11 cellular contexts compared by ENCODE assay signal in the genomic region with DNA sequence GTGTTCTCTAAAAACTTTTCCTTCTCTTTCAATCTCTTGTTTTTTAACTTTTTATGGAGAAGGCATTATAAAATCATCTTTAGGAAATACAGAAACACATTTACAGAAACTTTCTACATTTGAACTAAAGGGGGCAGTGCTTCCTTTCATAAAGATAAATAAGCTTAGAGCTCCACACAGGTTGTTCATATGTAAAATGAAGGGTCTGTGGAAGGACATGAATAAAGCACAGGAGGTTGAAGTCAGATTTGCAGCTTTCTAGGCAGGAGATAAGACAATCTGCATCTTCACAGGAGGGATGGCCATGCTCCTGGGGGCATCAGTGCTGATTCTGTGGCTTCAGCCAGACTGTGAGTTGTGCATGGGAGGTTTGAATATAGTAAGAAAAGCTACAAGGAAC.
DNase-seq lines count a peak whose midpoint lies in the region; ATAC-seq and TF ChIP-seq lines count a peak whose summit lies in the region.
"Had no signal": no experiment of that assay in that cellular context is flagged by ENCODE, and none has a peak within 500 bp of the region (broad histone marks: within the 10 kb centered on the region; RNA-seq: fewer than 3 reads in every experiment).

No MANE protein-coding gene starts in this region.

- H3K9me3 Mint-ChIP-seq in activated CD8-positive, alpha-beta memory T cell treated with anti-CD3 and anti-CD28 coated beads, Interleukin-2, amount 10 ng/mL, durations not matched to agents 7 days and 5 days (ENCODE audit: low read depth), result no peaks in the 10 kb centered on the region

- no peak for TF ChIP-seq POLR2A in NB4 (IDR thresholded peaks at IDR 0.05; ENCODE audit: extremely low read depth, insufficient read length)

- H3K27ac Mint-ChIP-seq in activated CD8-positive, alpha-beta memory T cell treated with anti-CD3 and anti-CD28 coated beads, Interleukin-2, amount 10 ng/mL, durations not matched to agents 7 days and 5 days, result peak overlapping the region; percentile 76

- no peaks in the 10 kb centered on the region for H3K27me3 Mint-ChIP-seq in activated CD8-positive, alpha-beta memory T cell treated with anti-CD3 and anti-CD28 coated beads, Interleukin-2, amount 10 ng/mL, durations not matched to agents 7 days and 5 days

- ATAC-seq in activated CD8-positive, alpha-beta memory T cell treated with anti-CD3 and anti-CD28 coated beads, Interleukin-2, amount 10 ng/mL, durations not matched to agents 7 days and 5 days, result peak; percentile 30
- no peak for ATAC-seq in HG03196 (IDR thresholded peaks at IDR 0.05; ENCODE audit: unreplicated experiment)

- DNase-seq in activated CD8-positive, alpha-beta memory T cell treated with anti-CD3 and anti-CD28 coated beads, Interleukin-2, amount 10 ng/mL, durations not matched to agents 7 days and 5 days, result no peak
- no peak for DNase-seq in activated CD8-positive, alpha-beta memory T cell treated with anti-CD3 and anti-CD28 coated beads, Interleukin-2, amount 50 U/mL, for 48 hours
- DNase-seq in NB4 (ENCODE audit: low read depth) (peak; percentile 25), retinal pigment epithelial cell (ENCODE audit: low read depth) (no peak), cerebellar cortex (ENCODE audit: low spot score) (no peak), NCI-H1694 (lab: John Stamatoyannopoulos, UW) (no peak)
- peak; percentile 6 for DNase-seq in central memory CD4-positive, alpha-beta T cell
- DNase-seq: C1 segment of cervical spinal cord, NCI-H2171 treated with DMSO at 0.1 percent for 48 hours had no signal

- H3K4me3 Mint-ChIP-seq in activated CD8-positive, alpha-beta memory T cell treated with anti-CD3 and anti-CD28 coated beads, Interleukin-2, amount 10 ng/mL, durations not matched to agents 7 days and 5 days, result peak overlapping the region; percentile 65

- TF ChIP-seq CTCF in NB4 (IDR thresholded peaks at IDR 0.05; ENCODE audit: low read depth, low read length), result peak; percentile 9
- TF ChIP-seq CTCF in retinal pigment epithelial cell (conservative IDR thresholded peaks at IDR 0.05; ENCODE audit: low read depth, low read length), result peak; percentile 31

- H3K4me1 Mint-ChIP-seq in activated CD8-positive, alpha-beta memory T cell treated with anti-CD3 and anti-CD28 coated beads, Interleukin-2, amount 10 ng/mL, durations not matched to agents 7 days and 5 days, result peaks cover 12% of the 10 kb centered on the region

- CTCF ChIA-PET in activated CD8-positive, alpha-beta memory T cell treated with anti-CD3 and anti-CD28 coated beads, Interleukin-2, amount 10 ng/mL, durations not matched to agents 7 days and 5 days (lab: Charles Lee), result interaction anchor here (0.7 to 1.3 kb wide), 4 partner anchors 346 to 427 kb away, joined by 3 to 6 read pairs (median 4); no protein-coding TSS in a partner anchor

- no peaks in the 10 kb centered on the region for H3K36me3 Mint-ChIP-seq in activated CD8-positive, alpha-beta memory T cell treated with anti-CD3 and anti-CD28 coated beads, Interleukin-2, amount 10 ng/mL, durations not matched to agents 7 days and 5 days

- H3K4me3 ChIP-seq in NB4 (ENCODE audit: low read depth, low read length) (no peak overlapping the region), retinal pigment epithelial cell (ENCODE audit: low read length) (no peak overlapping the region)
- H3K4me3 ChIP-seq: smooth muscle cell had no signal

Comparison
In these comparisons a context has a peak if more than half of its experiments do, and no peak if none do; other contexts are left out.
1. DNase-seq: peak in NB4 (single experiment) and central memory CD4-positive, alpha-beta T cell (single experiment); none in activated CD8-positive, alpha-beta memory T cell treated with anti-CD3 and anti-CD28 coated beads, Interleukin-2, amount 10 ng/mL, durations not matched to agents 7 days and 5 days (single experiment), activated CD8-positive, alpha-beta memory T cell treated with anti-CD3 and anti-CD28 coated beads, Interleukin-2, amount 50 U/mL, for 48 hours (single experiment), retinal pigment epithelial cell (single experiment), cerebellar cortex (single experiment) and NCI-H1694 (single experiment).